ENCODE assay signal across 8 cellular contexts in genomic region chr1:246567258-246568235, GRCh38. TPM values are rescaled to one million over a fixed set of nuclear protein-coding genes. Genes with fewer than 3 reads are reported as not detected.
DNase-seq lines count a peak whose midpoint lies in the region; ATAC-seq and TF ChIP-seq lines count a peak whose summit lies in the region.

No MANE protein-coding gene starts in this region.

- TF ChIP-seq CTCF in AG10803 (conservative IDR thresholded peaks at IDR 0.05; ENCODE audit: low read length): no peak
- TF ChIP-seq CTCF in epithelial cell of esophagus (IDR thresholded peaks at IDR 0.05; ENCODE audit: insufficient read depth, low read depth, low read length, missing control alignments): no peak
- TF ChIP-seq CTCF in omental fat pad (IDR thresholded peaks at IDR 0.05): no peak

- ATAC-seq in omental fat pad (ENCODE audit: low FRiP score) (peak; percentile 59), HG03139 (IDR thresholded peaks at IDR 0.05; ENCODE audit: unreplicated experiment) (no peak)

- DNase-seq in AG10803 (ENCODE audit: low read depth): peak; percentile 94
- DNase-seq in H4 (ENCODE audit: low spot score): peak; percentile 19
- peak; percentile 49 to 77 for DNase-seq in SW 1271 (lab: John Stamatoyannopoulos, UW)
- peak; percentile 73 for DNase-seq in epithelial cell of esophagus (ENCODE audit: low read depth)
- no peak for DNase-seq in omental fat pad (ENCODE audit: low spot score)
- DNase-seq in globus pallidus (ENCODE audit: low spot score): no peak
- no peak for DNase-seq in T1000 (lab: John Stamatoyannopoulos, UW)

- peak overlapping the region; percentile 98 for H3K4me3 ChIP-seq in AG10803 (ENCODE audit: low read length)
- H3K4me3 ChIP-seq in epithelial cell of esophagus (ENCODE audit: low read length): peak overlapping the region; percentile 99

RNA-seq across cellular contexts. Expression of gene CNST, which starts 1.3 kb away (rescaled TPM):
- 8.6 and 10.2 TPM in 2 replicates for total RNA-seq in H4 (2014; rRNA removed; shearing (Covaris generic))
- total RNA-seq in omental fat pad: 10 to 100 TPM; 23.0 to 35.3 (median 33.4) TPM

RNA-seq across cellular contexts. Expression of gene TFB2M, which starts 1.5 kb away (rescaled TPM):
- total RNA-seq in H4 (2014; rRNA removed; shearing (Covaris generic)): 23.2 and 26.3 TPM in 2 replicates
- total RNA-seq in omental fat pad: 10 to 100 TPM in 2 of 4 donors, 1 to 10 TPM in 2; 7.7 to 22.8 (median 10.7) TPM

Comparison
In these comparisons a context has a peak if more than half of its experiments do, and no peak if none do; other contexts are left out.
1. DNase-seq: peak in AG10803 (single experiment), H4 (single experiment), SW 1271 (2 of 2) and epithelial cell of esophagus (single experiment); none in omental fat pad (single experiment), globus pallidus (single experiment) and T1000 (single experiment).